ENCODE assay signal across 14 cellular contexts in genomic region chr4:118941149-118941548, GRCh38. TPM values are rescaled to one million over a fixed set of nuclear protein-coding genes. Genes with fewer than 3 reads are reported as not detected.
DNase-seq lines count a peak whose midpoint lies in the region; ATAC-seq and TF ChIP-seq lines count a peak whose summit lies in the region.
"Had no signal": no experiment of that assay in that cellular context is flagged by ENCODE, and none has a peak within 500 bp of the region (broad histone marks: within the 10 kb centered on the region; RNA-seq: fewer than 3 reads in every experiment).

No MANE protein-coding gene starts in this region.

- peaks cover 7% of the 10 kb centered on the region for H3K27me3 Mint-ChIP-seq in activated naive CD4-positive, alpha-beta T cell treated with anti-CD3 and anti-CD28 coated beads, Interleukin-2, amount 10 ng/mL, durations not matched to agents 7 days and 5 days

- no peaks in the 10 kb centered on the region for H3K4me1 Mint-ChIP-seq in activated naive CD4-positive, alpha-beta T cell treated with anti-CD3 and anti-CD28 coated beads, Interleukin-2, amount 10 ng/mL, durations not matched to agents 7 days and 5 days
- H3K4me1 Mint-ChIP-seq: activated CD8-positive, alpha-beta memory T cell treated with anti-CD3 and anti-CD28 coated beads, Interleukin-2, amount 10 ng/mL, durations not matched to agents 7 days and 5 days; naive B cell had no signal

- H3K4me3 Mint-ChIP-seq in activated naive CD4-positive, alpha-beta T cell treated with anti-CD3 and anti-CD28 coated beads, Interleukin-2, amount 10 ng/mL, durations not matched to agents 7 days and 5 days = no peak overlapping the region
- H3K4me3 Mint-ChIP-seq: activated CD8-positive, alpha-beta memory T cell treated with anti-CD3 and anti-CD28 coated beads, Interleukin-2, amount 10 ng/mL, durations not matched to agents 7 days and 5 days; endodermal cell; T-helper 1 cell treated with Interleukin-12 subunit alpha and Interleukin-12 subunit beta and Interleukin-4 antibody, amounts not matched to agents 30 μg/mL and 1 μg/mL, for 36 hours had no signal

- H3K27ac Mint-ChIP-seq in activated naive CD4-positive, alpha-beta T cell treated with anti-CD3 and anti-CD28 coated beads, Interleukin-2, amount 10 ng/mL, durations not matched to agents 7 days and 5 days = no peak overlapping the region
- H3K27ac Mint-ChIP-seq: activated CD8-positive, alpha-beta memory T cell treated with anti-CD3 and anti-CD28 coated beads, Interleukin-2, amount 10 ng/mL, durations not matched to agents 7 days and 5 days; endodermal cell; naive B cell; T-helper 1 cell treated with Interleukin-12 subunit alpha and Interleukin-12 subunit beta and Interleukin-4 antibody, amounts not matched to agents 30 μg/mL and 1 μg/mL, for 36 hours had no signal

- CTCF ChIA-PET in activated naive CD4-positive, alpha-beta T cell treated with anti-CD3 and anti-CD28 coated beads, Interleukin-2, amount 10 ng/mL, durations not matched to agents 7 days and 5 days (lab: Charles Lee) = no interaction called here

- DNase-seq in AG08395 (ENCODE audit: low spot score) (peak; percentile 24), NB4 (ENCODE audit: low read depth) (peak; percentile 56), epithelial cell of esophagus (ENCODE audit: low read depth) (peak; percentile 56), mucosa of gallbladder (ENCODE audit: low spot score) (peak; percentile 26), HuH-7.5 (ENCODE audit: low spot score) (no peak)
- DNase-seq in activated CD4-positive, alpha-beta T cell treated with anti-CD3 and anti-CD28 coated beads for 4 hours = no peak
- no peak for DNase-seq in activated naive CD4-positive, alpha-beta T cell treated with anti-CD3 and anti-CD28 coated beads, Interleukin-2, amount 10 ng/mL, durations not matched to agents 7 days and 5 days
- DNase-seq: activated CD8-positive, alpha-beta memory T cell treated with anti-CD3 and anti-CD28 coated beads, Interleukin-2, amount 10 ng/mL, durations not matched to agents 7 days and 5 days; amniotic stem cell; endodermal cell; naive B cell; NCI-H524 had no signal

- no peaks in the 10 kb centered on the region for H3K36me3 Mint-ChIP-seq in activated naive CD4-positive, alpha-beta T cell treated with anti-CD3 and anti-CD28 coated beads, Interleukin-2, amount 10 ng/mL, durations not matched to agents 7 days and 5 days
- H3K36me3 Mint-ChIP-seq: activated CD8-positive, alpha-beta memory T cell treated with anti-CD3 and anti-CD28 coated beads, Interleukin-2, amount 10 ng/mL, durations not matched to agents 7 days and 5 days; naive B cell had no signal

- no peak for TF ChIP-seq CTCF in NB4 (IDR thresholded peaks at IDR 0.05; ENCODE audit: low read depth, low read length)
- TF ChIP-seq CTCF in epithelial cell of esophagus (IDR thresholded peaks at IDR 0.05; ENCODE audit: insufficient read depth, low read depth, low read length, missing control alignments) = no peak

- no peaks in the 10 kb centered on the region for H3K9me3 Mint-ChIP-seq in activated naive CD4-positive, alpha-beta T cell treated with anti-CD3 and anti-CD28 coated beads, Interleukin-2, amount 10 ng/mL, durations not matched to agents 7 days and 5 days
- H3K9me3 Mint-ChIP-seq: endodermal cell; naive B cell; T-helper 1 cell treated with Interleukin-12 subunit alpha and Interleukin-12 subunit beta and Interleukin-4 antibody, amounts not matched to agents 30 μg/mL and 1 μg/mL, for 36 hours had no signal

- ATAC-seq in HG03565 (IDR thresholded peaks at IDR 0.05; ENCODE audit: unreplicated experiment) = no peak
- ATAC-seq: activated CD8-positive, alpha-beta memory T cell treated with anti-CD3 and anti-CD28 coated beads, Interleukin-2, amount 10 ng/mL, durations not matched to agents 7 days and 5 days had no signal

- TF ChIP-seq POLR2A in NB4 (IDR thresholded peaks at IDR 0.05; ENCODE audit: extremely low read depth, insufficient read length) = no peak

- H3K4me3 ChIP-seq in NB4 (ENCODE audit: low read depth, low read length) = peak overlapping the region; percentile 62
- no peak overlapping the region for H3K4me3 ChIP-seq in epithelial cell of esophagus (ENCODE audit: low read length)

RNA-seq across cellular contexts. Expression of gene SYNPO2, which starts 52.5 kb away (rescaled TPM):
- total RNA-seq in mucosa of gallbladder = 735 TPM

Comparison
In these comparisons a context has a peak if more than half of its experiments do, and no peak if none do; other contexts are left out.
1. DNase-seq: peak in AG08395 (single experiment), NB4 (single experiment), epithelial cell of esophagus (single experiment) and mucosa of gallbladder (single experiment); none in activated CD4-positive, alpha-beta T cell treated with anti-CD3 and anti-CD28 coated beads for 4 hours (0 of 2), activated naive CD4-positive, alpha-beta T cell treated with anti-CD3 and anti-CD28 coated beads, Interleukin-2, amount 10 ng/mL, durations not matched to agents 7 days and 5 days (single experiment) and HuH-7.5 (single experiment).